ENCODE assay signal across 21 cellular contexts in the genomic region with DNA sequence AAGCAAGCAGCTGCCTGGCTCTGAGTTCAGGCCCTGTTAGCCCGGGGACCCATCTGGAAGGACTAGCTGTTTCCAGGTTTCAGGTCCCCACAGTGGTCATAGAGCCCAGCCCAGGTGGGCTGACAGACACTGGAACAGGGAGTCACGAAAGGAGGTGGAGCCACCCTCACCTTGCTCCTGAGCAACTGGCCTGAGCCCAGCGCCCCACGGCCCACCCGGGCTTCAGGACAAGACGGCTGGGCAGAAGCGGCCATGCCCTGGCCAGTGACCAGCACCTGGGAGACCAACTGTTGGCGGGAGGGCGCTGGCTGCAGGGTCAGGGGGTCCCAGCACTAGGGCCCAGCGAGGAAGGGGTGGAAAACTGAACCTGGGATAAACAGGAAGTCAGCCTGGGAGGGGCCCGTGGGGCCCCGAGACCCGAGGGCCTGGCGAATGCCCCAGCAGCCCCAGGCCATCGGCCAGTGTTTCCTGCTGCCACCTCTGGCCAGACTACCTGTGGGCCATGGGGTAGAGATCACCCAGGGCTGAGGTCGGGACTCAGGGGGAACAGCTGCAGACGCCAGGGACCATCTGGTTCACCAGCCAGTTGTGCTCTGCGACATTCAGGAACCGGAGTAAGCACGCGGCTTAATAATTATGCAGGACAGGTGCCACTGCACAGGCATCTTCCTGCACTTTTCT.
"Had no signal": no experiment of that assay in that cellular context is flagged by ENCODE, and none has a peak within 500 bp of the region (broad histone marks: within the 10 kb centered on the region; RNA-seq: fewer than 3 reads in every experiment).

No MANE protein-coding gene starts in this region.

- H3K36me3 ChIP-seq: brain microvascular endothelial cell, cardiac muscle cell had no signal

- ATAC-seq: activated T-cell treated with anti-CD3 and anti-CD28 coated beads, Interleukin-2, amount 50 U/mL, for 4 hours; T-helper 17 cell; WTC11 had no signal

- H3K27ac Mint-ChIP-seq: activated CD4-positive, alpha-beta memory T cell treated with anti-CD3 and anti-CD28 coated beads for 36 hours; activated naive CD4-positive, alpha-beta T cell treated with anti-CD3 and anti-CD28 coated beads for 36 hours; activated naive CD8-positive, alpha-beta T cell; T-helper 17 cell; WTC11 had no signal

- DNase-seq: activated CD4-positive, alpha-beta memory T cell treated with anti-CD3 and anti-CD28 coated beads for 36 hours; activated CD4-positive, alpha-beta T cell treated with anti-CD3 and anti-CD28 coated beads for 48 hours; activated CD4-positive, CD25-positive, alpha-beta regulatory T cell treated with anti-CD3 and anti-CD28 coated beads, Interleukin-2, amount 50 U/mL, for 72 hours; activated effector memory CD4-positive, alpha-beta T cell treated with anti-CD3 and anti-CD28 coated beads, Interleukin-2, amount 50 U/mL, for 16 hours; activated naive CD4-positive, alpha-beta T cell treated with anti-CD3 and anti-CD28 coated beads for 36 hours; activated T-cell treated with anti-CD3 and anti-CD28 coated beads, Interleukin-2, amount 50 U/mL, for 4 hours; brain microvascular endothelial cell; Kasumi-1; KBM-7; NCI-H1105 treated with DMSO at 0.1 percent for 48 hours; NCI-H1436 treated with DMSO at 0.1 percent for 48 hours; NCI-H187; NCI-H2081; NCI-H226; NCI-H82; SIG-M5; T-helper 17 cell; T-helper 9 cell had no signal

- H3K4me3 Mint-ChIP-seq: activated CD4-positive, alpha-beta memory T cell treated with anti-CD3 and anti-CD28 coated beads for 36 hours; activated naive CD4-positive, alpha-beta T cell treated with anti-CD3 and anti-CD28 coated beads for 36 hours; activated naive CD8-positive, alpha-beta T cell; activated T-cell treated with anti-CD3 and anti-CD28 coated beads, Interleukin-2, amount 50 U/mL, for 4 hours; T-helper 17 cell; WTC11 had no signal

- H3K27ac ChIP-seq: brain microvascular endothelial cell, cardiac muscle cell had no signal

- H3K36me3 Mint-ChIP-seq: activated CD4-positive, alpha-beta memory T cell treated with anti-CD3 and anti-CD28 coated beads for 36 hours; activated naive CD8-positive, alpha-beta T cell had no signal

- H3K4me1 Mint-ChIP-seq: WTC11 had no signal

- H3K27me3 ChIP-seq: brain microvascular endothelial cell, cardiac muscle cell had no signal

- H3K4me3 ChIP-seq: cardiac muscle cell had no signal

- H3K27me3 Mint-ChIP-seq: activated CD4-positive, alpha-beta memory T cell treated with anti-CD3 and anti-CD28 coated beads for 36 hours; T-helper 17 cell had no signal

- H3K9me3 Mint-ChIP-seq: activated CD4-positive, alpha-beta memory T cell treated with anti-CD3 and anti-CD28 coated beads for 36 hours; activated naive CD4-positive, alpha-beta T cell treated with anti-CD3 and anti-CD28 coated beads for 36 hours; activated T-cell treated with anti-CD3 and anti-CD28 coated beads, Interleukin-2, amount 50 U/mL, for 4 hours had no signal
